ENCODE assay signal across 13 cellular contexts in the genomic region with DNA sequence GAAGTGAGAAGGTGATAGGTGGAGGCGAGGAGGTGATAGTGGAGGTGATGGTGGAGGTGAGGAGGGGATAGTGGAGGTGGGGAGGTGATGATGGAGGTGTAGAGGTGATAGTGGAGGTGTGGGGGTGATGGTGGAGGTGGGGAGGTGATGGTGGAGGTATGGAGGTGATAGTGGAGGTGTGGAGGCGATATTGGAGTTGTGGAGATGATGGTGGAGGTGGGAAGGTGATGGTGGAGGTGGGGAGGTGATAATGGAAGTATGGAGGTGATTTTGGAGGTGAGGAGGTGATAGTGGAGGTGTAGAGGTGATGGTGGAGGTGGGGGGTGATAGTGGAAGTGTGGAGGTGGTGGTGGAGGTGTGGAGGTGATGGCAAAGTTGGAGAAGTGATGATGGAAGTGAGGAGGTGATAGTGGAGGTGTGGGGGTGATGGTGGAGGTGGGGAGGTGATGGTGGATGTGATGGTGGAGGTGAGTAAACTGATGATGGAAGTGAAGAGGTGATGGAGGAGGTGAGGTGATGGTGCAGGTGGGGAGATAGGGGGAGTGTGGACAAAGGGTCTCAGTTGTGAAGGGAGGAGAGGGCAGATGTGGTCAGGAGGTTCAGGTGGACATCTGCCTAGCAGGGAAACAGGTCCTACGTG.
"Had no signal": no experiment of that assay in that cellular context is flagged by ENCODE, and none has a peak within 500 bp of the region (broad histone marks: within the 10 kb centered on the region; RNA-seq: fewer than 3 reads in every experiment).

No MANE protein-coding gene starts in this region.

- ATAC-seq: foreskin keratinocyte; naive thymus-derived CD4-positive, alpha-beta T cell had no signal

- H3K27me3 ChIP-seq: sigmoid colon, stomach, uterus had no signal

- DNase-seq: effector memory CD4-positive, alpha-beta T cell; foreskin keratinocyte; mammary epithelial cell; naive thymus-derived CD4-positive, alpha-beta T cell; nephron progenitor cell; posterior cingulate gyrus; sigmoid colon; stimulated activated naive CD4-positive, alpha-beta T cell; stomach; substantia nigra; uterus had no signal

- H3K27ac ChIP-seq: foreskin keratinocyte, sigmoid colon, skin epidermis, stomach, uterus had no signal

- H3K36me3 ChIP-seq: sigmoid colon, stomach, uterus had no signal

- H3K4me1 ChIP-seq: foreskin keratinocyte, sigmoid colon, stomach, uterus had no signal

- H3K4me3 ChIP-seq: sigmoid colon, skin epidermis, stomach, uterus had no signal

- H3K9me3 ChIP-seq: uterus had no signal

- FAIRE-seq: endometrium had no signal
